In the genomic region with DNA sequence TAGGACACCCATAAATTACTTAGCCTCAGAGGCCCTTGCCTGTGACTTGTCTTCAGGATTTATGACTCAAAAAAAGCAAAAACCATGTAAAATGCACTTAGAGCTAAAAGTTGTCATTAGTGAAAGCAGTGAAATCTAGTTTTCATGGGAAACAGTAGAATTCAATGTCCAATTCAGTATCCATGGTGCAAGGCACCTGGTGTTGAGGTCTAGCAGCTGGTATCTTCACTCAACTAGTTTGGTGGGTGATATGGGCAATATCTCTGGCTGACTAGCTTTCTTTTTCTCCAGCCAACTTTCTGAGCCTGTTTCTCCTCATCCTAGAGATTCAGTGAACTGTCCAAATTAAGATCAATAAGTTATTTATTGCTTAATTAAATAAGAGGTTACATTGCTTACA, we compare ENCODE assay signal across 16 cellular contexts.
DNase-seq lines count a peak whose midpoint lies in the region; TF ChIP-seq lines count a peak whose summit lies in the region.
"Had no signal": no experiment of that assay in that cellular context is flagged by ENCODE, and none has a peak within 500 bp of the region (broad histone marks: within the 10 kb centered on the region; RNA-seq: fewer than 3 reads in every experiment).

No MANE protein-coding gene starts in this region.

- no peaks in the 10 kb centered on the region for H3K36me3 ChIP-seq in SJCRH30
- H3K36me3 ChIP-seq in tibial nerve = no peaks in the 10 kb centered on the region
- no peaks in the 10 kb centered on the region for H3K36me3 ChIP-seq in colonic mucosa
- H3K36me3 ChIP-seq: BLaER1 treated with 17β-estradiol and CSF1 and Interleukin-3, amounts not matched to agents 10 nM and 100 nM had no signal

- H3K27ac ChIP-seq in SJCRH30 = peak overlapping the region; percentile 73
- H3K27ac ChIP-seq in tibial nerve = peak overlapping the region in 3 of 4 donors; percentile 31 to 86 (median 77)
- H3K27ac ChIP-seq in colonic mucosa = no peak overlapping the region
- H3K27ac ChIP-seq: 22Rv1; A549; BLaER1 treated with 17β-estradiol and CSF1 and Interleukin-3, amounts not matched to agents 10 nM and 100 nM; C4-2B had no signal

- DNase-seq in LHCN-M2 (ENCODE audit: low read depth) = peak; percentile 59
- peak; percentile 35 to 77 for DNase-seq in SJCRH30
- no peak for DNase-seq in tibial nerve (ENCODE audit: low spot score in 2 of 2)
- DNase-seq in colonic mucosa = no peak
- no peak for DNase-seq in kidney tubule cell (ENCODE audit: low spot score)
- DNase-seq: AML-193; Caco-2; Calu3; CD4-positive, alpha-beta T cell; CD8-positive, alpha-beta T cell; DMS79 treated with DMSO at 0.1 percent for 48 hours; GF-D8 had no signal

- H3K27me3 ChIP-seq in SJCRH30 = no peaks in the 10 kb centered on the region
- H3K27me3 ChIP-seq in tibial nerve = no peaks in the 10 kb centered on the region
- no peaks in the 10 kb centered on the region for H3K27me3 ChIP-seq in colonic mucosa
- H3K27me3 ChIP-seq: BLaER1 treated with 17β-estradiol and CSF1 and Interleukin-3, amounts not matched to agents 10 nM and 100 nM had no signal

- H3K9ac ChIP-seq in colonic mucosa (ENCODE audit: low read depth in 2 of 2, low read length in 2 of 2) = no peak overlapping the region
- H3K9ac ChIP-seq: BLaER1 treated with 17β-estradiol and CSF1 and Interleukin-3, amounts not matched to agents 10 nM and 100 nM had no signal

- peaks cover 3% of the 10 kb centered on the region; the same call in 1 of the 2 replicates for H3K9me3 ChIP-seq in SJCRH30 (replicated peaks)
- peaks cover 0 to 3% (median 0%) of the 10 kb centered on the region in 4 donors for H3K9me3 ChIP-seq in tibial nerve
- H3K9me3 ChIP-seq in colonic mucosa = no peaks in the 10 kb centered on the region
- H3K9me3 ChIP-seq: A549; BLaER1 treated with 17β-estradiol and CSF1 and Interleukin-3, amounts not matched to agents 10 nM and 100 nM; Caco-2 had no signal

- H3K4me1 ChIP-seq in SJCRH30 (peaks cover 11% of the 10 kb centered on the region), tibial nerve (peaks cover 0 to 6% (median 0%) of the 10 kb centered on the region in 4 donors), colonic mucosa (no peaks in the 10 kb centered on the region)
- H3K4me1 ChIP-seq: A549; BLaER1 treated with 17β-estradiol and CSF1 and Interleukin-3, amounts not matched to agents 10 nM and 100 nM; Caco-2 had no signal

- TF ChIP-seq EP300 in tibial nerve (IDR thresholded peaks at IDR 0.05) = no peak

- H3K4me3 ChIP-seq in SJCRH30 (no peak overlapping the region), tibial nerve (no peak overlapping the region), colonic mucosa (no peak overlapping the region)
- H3K4me3 ChIP-seq: A549; BLaER1 treated with 17β-estradiol and CSF1 and Interleukin-3, amounts not matched to agents 10 nM and 100 nM had no signal

- intact Hi-C loops in colonic mucosa (cut with DNase I) = no loop called here

- TF ChIP-seq CTCF in tibial nerve (IDR thresholded peaks at IDR 0.05) (no peak), colonic mucosa (IDR thresholded peaks at IDR 0.05) (no peak)

- TF ChIP-seq POLR2A in tibial nerve (IDR thresholded peaks at IDR 0.05) = no peak

Comparison
In these comparisons a context has a peak if more than half of its experiments do, and no peak if none do; other contexts are left out.
1. DNase-seq: peak in LHCN-M2 (single experiment) and SJCRH30 (2 of 2); none in tibial nerve (0 of 2), colonic mucosa (single experiment) and kidney tubule cell (single experiment).